13 cellular contexts compared by ENCODE assay signal in genomic region chr6:121951918-121952379, GRCh38.
DNase-seq lines count a peak whose midpoint lies in the region; ATAC-seq and TF ChIP-seq lines count a peak whose summit lies in the region.
"Had no signal": no experiment of that assay in that cellular context is flagged by ENCODE, and none has a peak within 500 bp of the region (broad histone marks: within the 10 kb centered on the region; RNA-seq: fewer than 3 reads in every experiment).

No MANE protein-coding gene starts in this region.

- no peaks in the 10 kb centered on the region for H3K4me1 Mint-ChIP-seq in activated naive CD4-positive, alpha-beta T cell treated with anti-CD3 and anti-CD28 coated beads for 36 hours (ENCODE audit: low read depth)
- H3K4me1 Mint-ChIP-seq: naive thymus-derived CD4-positive, alpha-beta T cell; stimulated activated naive CD8-positive, alpha-beta T cell treated with anti-CD3 and anti-CD28 coated beads, Interleukin-15, amount 100 ng/mL, for 72 hours had no signal

- CTCF ChIA-PET in activated naive CD4-positive, alpha-beta T cell treated with anti-CD3 and anti-CD28 coated beads for 36 hours (lab: Charles Lee) = no interaction called here

- H3K27ac ChIP-seq in body of pancreas (no peak overlapping the region), hepatocyte (peak overlapping the region; percentile 25), colonic mucosa (no peak overlapping the region)

- H3K79me2 ChIP-seq in hepatocyte = no peaks in the 10 kb centered on the region

- WGBS in body of pancreas, 2 donors = 37 to 60% methylated on average over 5 of the region's 5 CpGs
- WGBS in hepatocyte (ENCODE audit: low lambda C conversion rate, missing lambda C conversion rate) = 78% methylated on average over 5 of the region's 5 CpGs

- no peak for TF ChIP-seq POLR2A in body of pancreas (IDR thresholded peaks at IDR 0.05)

- H3K27me3 ChIP-seq in body of pancreas (no peaks in the 10 kb centered on the region), hepatocyte (no peaks in the 10 kb centered on the region), colonic mucosa (no peaks in the 10 kb centered on the region)

- H3K36me3 Mint-ChIP-seq in activated naive CD4-positive, alpha-beta T cell treated with anti-CD3 and anti-CD28 coated beads for 36 hours (ENCODE audit: low read depth) = no peaks in the 10 kb centered on the region

- no peaks in the 10 kb centered on the region for H3K9me3 Mint-ChIP-seq in activated naive CD4-positive, alpha-beta T cell treated with anti-CD3 and anti-CD28 coated beads for 36 hours

- H3K9me3 ChIP-seq in body of pancreas (no peaks in the 10 kb centered on the region), hepatocyte (ENCODE audit: low read depth) (no peaks in the 10 kb centered on the region), colonic mucosa (no peaks in the 10 kb centered on the region)

- no peaks in the 10 kb centered on the region for H4K20me1 ChIP-seq in hepatocyte (ENCODE audit: insufficient read depth, poor library complexity, severe bottlenecking)

- intact Hi-C loops in body of pancreas (cut with DNase I) = no loop called here
- intact Hi-C loops in colonic mucosa (cut with DNase I) = no loop called here
- intact Hi-C loops in activated naive CD4-positive, alpha-beta T cell treated with anti-CD3 and anti-CD28 coated beads for 36 hours (cut with micrococcal nuclease) = no loop called here

- no peak overlapping the region for H3K9ac ChIP-seq in colonic mucosa (ENCODE audit: low read depth in 2 of 2, low read length in 2 of 2)

- H3K4me3 ChIP-seq in body of pancreas (no peak overlapping the region), hepatocyte (no peak overlapping the region), colonic mucosa (no peak overlapping the region)

- H3K4me1 ChIP-seq in body of pancreas (peaks cover 13% of the 10 kb centered on the region), hepatocyte (ENCODE audit: insufficient read depth) (peaks cover 13% of the 10 kb centered on the region), colonic mucosa (no peaks in the 10 kb centered on the region)

- H3K36me3 ChIP-seq in body of pancreas (replicated peaks in 1 of 2; ENCODE audit: insufficient read depth in 1 of 2, low read depth in 2 of 2) (no peaks in the 10 kb centered on the region), hepatocyte (replicated peaks; ENCODE audit: insufficient read depth, low read depth) (no peaks in the 10 kb centered on the region), colonic mucosa (no peaks in the 10 kb centered on the region)

- TF ChIP-seq CTCF in body of pancreas (IDR thresholded peaks at IDR 0.05) = no peak
- no peak for TF ChIP-seq CTCF in hepatocyte (IDR thresholded peaks at IDR 0.05; ENCODE audit: poor library complexity)
- no peak for TF ChIP-seq CTCF in colonic mucosa (IDR thresholded peaks at IDR 0.05)

- no peak overlapping the region for H3K27ac Mint-ChIP-seq in activated naive CD4-positive, alpha-beta T cell treated with anti-CD3 and anti-CD28 coated beads for 36 hours
- H3K27ac Mint-ChIP-seq: dendritic cell treated with granulocyte-macrophage colony-stimulating factor and Interleukin-4, amounts not matched to agents 40 ng/mL and 50 ng/mL, for 4 days; naive thymus-derived CD4-positive, alpha-beta T cell; stimulated activated naive CD8-positive, alpha-beta T cell treated with anti-CD3 and anti-CD28 coated beads, Interleukin-15, amount 100 ng/mL, for 72 hours had no signal

- DNase-seq in A172 (ENCODE audit: low spot score) (peak; percentile 77), HS-5 (ENCODE audit: low read depth) (peak; percentile 67), body of pancreas (peak in 2 of 4 donors; percentile 9 to 31), hepatocyte (ENCODE audit: low spot score) (peak; percentile 9), colonic mucosa (no peak), NCI-H82 treated with DMSO at 0.1 percent for 48 hours (lab: John Stamatoyannopoulos, UW; ENCODE audit: unreplicated experiment) (no peak)
- DNase-seq in activated naive CD4-positive, alpha-beta T cell treated with anti-CD3 and anti-CD28 coated beads for 36 hours = no peak
- DNase-seq: GDM1; naive thymus-derived CD4-positive, alpha-beta T cell; stimulated activated CD4-positive, alpha-beta T cell treated with anti-CD3 and anti-CD28 coated beads, Interleukin-1b, Interleukin-23, amount 100 ng/mL, for 48 hours; stimulated activated naive CD8-positive, alpha-beta T cell treated with anti-CD3 and anti-CD28 coated beads, Interleukin-15, amount 100 ng/mL, for 72 hours had no signal

- peak; percentile 58 for ATAC-seq in body of pancreas
- no peak for ATAC-seq in HG03159 (IDR thresholded peaks at IDR 0.05; ENCODE audit: unreplicated experiment)
- ATAC-seq: naive thymus-derived CD4-positive, alpha-beta T cell; stimulated activated naive CD8-positive, alpha-beta T cell treated with anti-CD3 and anti-CD28 coated beads, Interleukin-15, amount 100 ng/mL, for 72 hours had no signal

- no peak overlapping the region for H3K4me2 ChIP-seq in hepatocyte

- H3K4me3 Mint-ChIP-seq in activated naive CD4-positive, alpha-beta T cell treated with anti-CD3 and anti-CD28 coated beads for 36 hours = no peak overlapping the region
- H3K4me3 Mint-ChIP-seq: dendritic cell treated with granulocyte-macrophage colony-stimulating factor and Interleukin-4, amounts not matched to agents 40 ng/mL and 50 ng/mL, for 4 days; naive thymus-derived CD4-positive, alpha-beta T cell; stimulated activated naive CD8-positive, alpha-beta T cell treated with anti-CD3 and anti-CD28 coated beads, Interleukin-15, amount 100 ng/mL, for 72 hours had no signal

- no peak overlapping the region for H2AFZ ChIP-seq in hepatocyte

- peaks cover 3% of the 10 kb centered on the region for H3K27me3 Mint-ChIP-seq in activated naive CD4-positive, alpha-beta T cell treated with anti-CD3 and anti-CD28 coated beads for 36 hours (ENCODE audit: low read depth)
- H3K27me3 Mint-ChIP-seq: dendritic cell treated with granulocyte-macrophage colony-stimulating factor and Interleukin-4, amounts not matched to agents 40 ng/mL and 50 ng/mL, for 4 days; stimulated activated naive CD8-positive, alpha-beta T cell treated with anti-CD3 and anti-CD28 coated beads, Interleukin-15, amount 100 ng/mL, for 72 hours had no signal

- H3K9me2 ChIP-seq in hepatocyte (replicated peaks; ENCODE audit: insufficient read depth) = no peaks in the 10 kb centered on the region

Comparison
In these comparisons a context has a peak if more than half of its experiments do, and no peak if none do; other contexts are left out.
1. DNase-seq: peak in A172 (single experiment), HS-5 (single experiment) and hepatocyte (single experiment); none in colonic mucosa (single experiment), NCI-H82 treated with DMSO at 0.1 percent for 48 hours (single experiment) and activated naive CD4-positive, alpha-beta T cell treated with anti-CD3 and anti-CD28 coated beads for 36 hours (single experiment).